Comparison of ENCODE assay signal across 12 cellular contexts in the genomic region with DNA sequence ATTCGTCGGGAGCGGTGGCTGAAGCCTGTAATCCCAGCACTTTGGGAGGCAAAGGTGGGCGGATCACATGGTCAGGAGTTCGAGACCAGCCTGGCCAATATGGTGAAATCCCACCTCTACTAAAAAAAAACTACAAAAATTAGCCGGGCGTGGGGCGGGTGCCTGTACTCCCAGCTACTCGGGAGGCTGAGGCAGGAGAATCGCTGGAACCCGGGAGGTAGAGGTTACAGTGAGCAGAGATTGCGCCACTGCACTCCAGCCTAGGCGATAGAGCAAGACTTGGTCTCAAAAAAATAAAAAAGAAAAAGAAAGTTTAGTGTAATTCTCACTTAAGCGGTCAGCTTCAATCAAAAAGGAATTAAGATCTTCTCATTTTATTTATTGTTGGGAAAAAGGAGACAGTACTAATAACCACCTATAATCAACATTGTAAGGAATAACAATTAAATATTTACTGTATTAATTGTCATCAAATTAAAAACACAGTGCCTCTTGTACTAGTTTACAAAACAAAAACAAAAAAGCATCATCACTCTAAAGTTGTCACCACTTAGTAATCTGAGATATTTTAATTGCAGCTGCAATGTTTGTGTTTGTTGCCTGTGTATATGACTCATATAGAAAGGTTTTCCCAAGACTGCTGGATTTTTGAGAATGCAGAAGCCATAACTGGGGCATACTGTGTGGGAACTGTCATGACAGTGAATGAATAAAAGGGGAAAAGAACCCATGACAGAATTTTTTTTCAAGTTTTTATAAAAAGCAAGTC. TPM values are rescaled to one million over a fixed set of nuclear protein-coding genes. Genes with fewer than 3 reads are reported as not detected.
DNase-seq lines count a peak whose midpoint lies in the region; ATAC-seq, FAIRE-seq and TF ChIP-seq lines count a peak whose summit lies in the region.
"Had no signal": no experiment of that assay in that cellular context is flagged by ENCODE, and none has a peak within 500 bp of the region (broad histone marks: within the 10 kb centered on the region; RNA-seq: fewer than 3 reads in every experiment).

No MANE protein-coding gene starts in this region.

- no peak overlapping the region for H3K27ac ChIP-seq in mesenchymal stem cell (ENCODE audit: low read length, poor library complexity, severe bottlenecking)

- no peak overlapping the region for H2BK120ac ChIP-seq in mesenchymal stem cell (ENCODE audit: low read depth, low read length)

- H4K91ac ChIP-seq in mesenchymal stem cell (ENCODE audit: low read length) = no peak overlapping the region

- H3K18ac ChIP-seq in mesenchymal stem cell (ENCODE audit: low read depth in 1 of 2, low read length in 2 of 2) = no peak overlapping the region

- WGBS in mesenchymal stem cell = 91% methylated on average over 11 of the region's 14 CpGs

- H2BK15ac ChIP-seq in mesenchymal stem cell (ENCODE audit: low read depth, poor library complexity, severe bottlenecking) = no peak overlapping the region

- no peak overlapping the region for H3K4ac ChIP-seq in mesenchymal stem cell (ENCODE audit: low read depth in 1 of 2, low read length in 2 of 2)

- peaks cover 2% of the 10 kb centered on the region for H3K79me1 ChIP-seq in mesenchymal stem cell (replicated peaks; ENCODE audit: low read length, poor library complexity, severe bottlenecking)

- H3K36me3 ChIP-seq in mesenchymal stem cell (ENCODE audit: control insufficient read depth in 1 of 2, insufficient read depth in 2 of 2, low read depth in 1 of 2, low read length in 2 of 2) = no peaks in the 10 kb centered on the region

- H4K8ac ChIP-seq in mesenchymal stem cell (ENCODE audit: low read length) = no peak overlapping the region

- in situ Hi-C loops in astrocyte of the spinal cord (cut with HindIII; ENCODE audit: low sequenced_read_pairs) = no loop called here

- no peak for FAIRE-seq in HTR-8/SVneo (lab: Jason Lieb, UNC)
- FAIRE-seq: islet of Langerhans had no signal

- H3K27me3 ChIP-seq in mesenchymal stem cell (ENCODE audit: control insufficient read depth in 1 of 2, insufficient read depth in 1 of 2, low read length in 2 of 2) = no peaks in the 10 kb centered on the region

- peak overlapping the region; percentile 50 for H3K9ac ChIP-seq in mesenchymal stem cell (ENCODE audit: low read length)

- no peak for ATAC-seq in HG03108 (IDR thresholded peaks at IDR 0.05; ENCODE audit: unreplicated experiment)
- no peak for ATAC-seq in HG03565 (IDR thresholded peaks at IDR 0.05; ENCODE audit: unreplicated experiment)

- H3K4me3 ChIP-seq in astrocyte of the spinal cord (ENCODE audit: low read depth, low read length) (no peak overlapping the region), mesenchymal stem cell (ENCODE audit: insufficient read depth in 1 of 2, low read depth in 1 of 2, low read length in 2 of 2) (no peak overlapping the region)

- no peak overlapping the region for H2AFZ ChIP-seq in mesenchymal stem cell (ENCODE audit: low read depth, low read length)

- H2AK5ac ChIP-seq in mesenchymal stem cell (ENCODE audit: low read length, severe bottlenecking) = no peak overlapping the region

- H3K14ac ChIP-seq in mesenchymal stem cell (ENCODE audit: low read length in 2 of 2) = no peak overlapping the region

- no peak overlapping the region for H2BK5ac ChIP-seq in mesenchymal stem cell (ENCODE audit: low read depth, low read length, poor library complexity, severe bottlenecking)

- TF ChIP-seq CTCF in astrocyte of the spinal cord (IDR thresholded peaks at IDR 0.05; ENCODE audit: low read depth, low read length) = no peak

- H3K4me2 ChIP-seq in mesenchymal stem cell (ENCODE audit: low read length, poor library complexity, severe bottlenecking) = no peak overlapping the region

- no peaks in the 10 kb centered on the region for H3K9me3 ChIP-seq in mesenchymal stem cell (ENCODE audit: control insufficient read depth, low read length)

- no peak overlapping the region for H2BK12ac ChIP-seq in mesenchymal stem cell (ENCODE audit: low read length in 2 of 2)

- DNase-seq in AG08395 (ENCODE audit: low spot score) (peak; percentile 81), HTR-8/SVneo (ENCODE audit: insufficient read length, low spot score) (peak; percentile 62), astrocyte of the spinal cord (ENCODE audit: low read depth, low spot score) (peak; percentile 68), mesenchymal stem cell (peak; percentile 97), activated gamma-delta T cell treated with Interleukin-2 at 50 U/mL for 16 hours (no peak)
- DNase-seq in activated CD4-positive, alpha-beta T cell treated with anti-CD3 and anti-CD28 coated beads, Interleukin-2, amount 50 U/mL, for 48 hours = no peak
- DNase-seq: activated T-cell treated with anti-CD3 and anti-CD28 coated beads, Interleukin-2, amount 50 U/mL, for 24 hours; cortex of kidney; posterior cingulate gyrus had no signal

- no peak overlapping the region for H3K23ac ChIP-seq in mesenchymal stem cell (ENCODE audit: low read length in 2 of 2)

- peaks cover 8% of the 10 kb centered on the region for H3K4me1 ChIP-seq in mesenchymal stem cell (ENCODE audit: control insufficient read depth, insufficient read depth, low read depth, low read length)

RNA-seq across cellular contexts. Expression of gene FBXO42, which starts 3.7 kb away (rescaled TPM):
- polyA plus RNA-seq in mesenchymal stem cell (2013, experiment 1 of 2) = 9.7 TPM
- polyA plus RNA-seq in mesenchymal stem cell (2013, experiment 2 of 2) = 9.3 TPM

RNA-seq across cellular contexts. Expression of gene SZRD1, which starts 18.4 kb away (rescaled TPM):
- polyA plus RNA-seq in mesenchymal stem cell (2013, experiment 1 of 2) = 134 TPM
- polyA plus RNA-seq in mesenchymal stem cell (2013, experiment 2 of 2) = 134 TPM

Comparison
In these comparisons a context has a peak if more than half of its experiments do, and no peak if none do; other contexts are left out.
1. DNase-seq: peak in AG08395 (single experiment), HTR-8/SVneo (single experiment), astrocyte of the spinal cord (single experiment) and mesenchymal stem cell (single experiment); none in activated gamma-delta T cell treated with Interleukin-2 at 50 U/mL for 16 hours (single experiment) and activated CD4-positive, alpha-beta T cell treated with anti-CD3 and anti-CD28 coated beads, Interleukin-2, amount 50 U/mL, for 48 hours (0 of 2).